In the genomic region with DNA sequence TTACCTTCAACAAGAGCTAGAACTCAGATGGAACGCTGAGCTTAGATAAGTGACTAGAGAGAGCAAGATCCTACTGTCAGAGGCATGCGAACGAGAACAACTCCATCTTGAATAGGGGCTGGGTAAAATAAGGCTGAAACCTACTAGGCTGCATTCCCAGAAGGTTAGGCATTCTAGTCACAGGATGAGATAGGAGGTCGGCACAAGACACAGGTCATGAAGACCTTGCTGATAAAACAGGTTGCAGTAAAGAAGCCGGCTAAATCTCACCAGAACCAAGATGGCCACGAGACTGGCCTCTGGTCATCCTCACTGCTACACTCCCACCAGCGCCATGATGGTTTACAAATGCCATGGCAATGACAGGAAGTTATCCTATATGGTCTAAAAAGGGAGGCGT, we compare ENCODE assay signal across 13 cellular contexts. TPM values are rescaled to one million over a fixed set of nuclear protein-coding genes. Genes with fewer than 3 reads are reported as not detected.
A peak's percentile ranks its signal among the peaks of the same experiment; 100 is the strongest.
DNase-seq lines count a peak whose midpoint lies in the region; ATAC-seq and TF ChIP-seq lines count a peak whose summit lies in the region.
"Had no signal": no experiment of that assay in that cellular context is flagged by ENCODE, and none has a peak within 500 bp of the region (broad histone marks: within the 10 kb centered on the region; RNA-seq: fewer than 3 reads in every experiment).

No MANE protein-coding gene starts in this region.

- H3K4me3 Mint-ChIP-seq in stimulated activated naive B cell treated with anti-CD40 and anti-IgM and Interleukin-4, amounts not matched to agents 10 μg/mL and 1 μg/mL and 100 μg/mL, for 72 hours: no peak overlapping the region
- H3K4me3 Mint-ChIP-seq: B cell; natural killer cell treated with Interleukin-12 subunit alpha and Interleukin-12 subunit beta and Interleukin-15 and Interleukin-18, amount 100 ng/mL, for 72 hours had no signal

- peaks cover 20% of the 10 kb centered on the region for H3K4me1 ChIP-seq in HUES48 (ENCODE audit: control insufficient read depth, insufficient read depth, low read length)
- peaks cover 25% of the 10 kb centered on the region for H3K4me1 ChIP-seq in mesodermal cell (ENCODE audit: control insufficient read depth, insufficient read depth, low read length, poor library complexity, severe bottlenecking)
- H3K4me1 ChIP-seq in spleen: no peaks in the 10 kb centered on the region

- TF ChIP-seq POLR2A in spleen (IDR thresholded peaks at IDR 0.05): no peak

- H3K9me3 ChIP-seq in HUES48 (ENCODE audit: control insufficient read depth, insufficient read depth, low read length): peaks cover 5% of the 10 kb centered on the region; the same call in 1 of the 2 replicates
- H3K9me3 ChIP-seq in mesodermal cell (ENCODE audit: control insufficient read depth, low read length): peaks cover 11% of the 10 kb centered on the region
- H3K9me3 ChIP-seq in spleen: peaks cover 0 to 6% (median 0%) of the 10 kb centered on the region in 8 donors

- H3K27ac ChIP-seq in HUES48 (ENCODE audit: low read depth, low read length): peak overlapping the region; percentile 98
- H3K27ac ChIP-seq in caudate nucleus (ENCODE audit: low read depth, low read length): peak overlapping the region; percentile 4
- peak overlapping the region; percentile 99 for H3K27ac ChIP-seq in mesodermal cell (ENCODE audit: low read depth, low read length, severe bottlenecking)
- H3K27ac ChIP-seq in spleen: peak overlapping the region in 7 of 8 donors; percentile 32 to 76 (median 69)

- no peak for TF ChIP-seq CTCF in spleen (IDR thresholded peaks at IDR 0.05 in 8 of 11, conservative IDR thresholded peaks at IDR 0.05 in 3 of 11)

- intact Hi-C loops in spleen (cut with DNase I; ENCODE audit: low total_unique reads): no loop called here

- H3K9ac ChIP-seq in HUES48 (ENCODE audit: low read depth, low read length): peak overlapping the region; percentile 59; the same call in 1 of the 2 replicates

- WGBS in mesodermal cell (ENCODE audit: insufficient coverage in 2 of 2), 2 experiments: 82 to 91% methylated on average over 5 to 8 of the region's 8 CpGs
- WGBS in spleen, 5 donors: 83 to 98% (median 91%) methylated on average over 8 of the region's 8 CpGs

- H3K27me3 ChIP-seq in HUES48 (ENCODE audit: control insufficient read depth, insufficient read depth, low read length): no peaks in the 10 kb centered on the region
- H3K27me3 ChIP-seq in spleen (replicated peaks in 1 of 7): no peaks in the 10 kb centered on the region

- H3K36me3 ChIP-seq in HUES48 (ENCODE audit: control insufficient read depth, insufficient read depth, low read length) (no peaks in the 10 kb centered on the region), mesodermal cell (ENCODE audit: control insufficient read depth, insufficient read depth, low read length) (no peaks in the 10 kb centered on the region), spleen (no peaks in the 10 kb centered on the region)

- H3K4me3 ChIP-seq in HUES48 (ENCODE audit: low read depth, low read length) (no peak overlapping the region), mesodermal cell (ENCODE audit: extremely low read depth, insufficient read depth, low read length, poor library complexity, severe bottlenecking) (no peak overlapping the region), spleen (no peak overlapping the region)

- peaks cover 16 to 20% of the 10 kb centered on the region in 2 donors for H3K27me3 Mint-ChIP-seq in stimulated activated naive B cell treated with anti-CD40 and anti-IgM and Interleukin-4, amounts not matched to agents 10 μg/mL and 1 μg/mL and 100 μg/mL, for 72 hours

- no peak overlapping the region for H3K27ac Mint-ChIP-seq in stimulated activated naive B cell treated with anti-CD40 and anti-IgM and Interleukin-4, amounts not matched to agents 10 μg/mL and 1 μg/mL and 100 μg/mL, for 72 hours
- H3K27ac Mint-ChIP-seq: B cell; natural killer cell treated with Interleukin-12 subunit alpha and Interleukin-12 subunit beta and Interleukin-15 and Interleukin-18, amount 100 ng/mL, for 72 hours had no signal

- DNase-seq in caudate nucleus (lab: John Stamatoyannopoulos, UW) (no peak), spleen (no peak), islet precursor cell (no peak), cerebellar cortex (ENCODE audit: low spot score) (no peak)
- no peak for DNase-seq in stimulated activated naive B cell treated with anti-CD40 and anti-IgM and Interleukin-4, amounts not matched to agents 10 μg/mL and 1 μg/mL and 100 μg/mL, for 72 hours
- DNase-seq: activated effector memory CD4-positive, alpha-beta T cell treated with Interleukin-2 at 50 U/mL for 16 hours; KG1; NCI-H1105 treated with DMSO at 0.1 percent for 48 hours had no signal

- peaks cover 4% of the 10 kb centered on the region in 2 donors for H3K4me1 Mint-ChIP-seq in stimulated activated naive B cell treated with anti-CD40 and anti-IgM and Interleukin-4, amounts not matched to agents 10 μg/mL and 1 μg/mL and 100 μg/mL, for 72 hours
- H3K4me1 Mint-ChIP-seq: B cell had no signal

- ATAC-seq in GM18858 (IDR thresholded peaks at IDR 0.05; ENCODE audit: unreplicated experiment): no peak
- ATAC-seq in stimulated activated naive B cell treated with anti-CD40 and anti-IgM and Interleukin-4, amounts not matched to agents 10 μg/mL and 1 μg/mL and 100 μg/mL, for 72 hours (replicated peaks): no peak
- ATAC-seq: natural killer cell treated with Interleukin-12 subunit alpha and Interleukin-12 subunit beta and Interleukin-15 and Interleukin-18, amount 100 ng/mL, for 72 hours had no signal

- H3K9me3 Mint-ChIP-seq in stimulated activated naive B cell treated with anti-CD40 and anti-IgM and Interleukin-4, amounts not matched to agents 10 μg/mL and 1 μg/mL and 100 μg/mL, for 72 hours: peaks cover 2 to 8% of the 10 kb centered on the region in 2 donors
- H3K9me3 Mint-ChIP-seq: natural killer cell treated with Interleukin-12 subunit alpha and Interleukin-12 subunit beta and Interleukin-15 and Interleukin-18, amount 100 ng/mL, for 72 hours had no signal

- H3K36me3 Mint-ChIP-seq in stimulated activated naive B cell treated with anti-CD40 and anti-IgM and Interleukin-4, amounts not matched to agents 10 μg/mL and 1 μg/mL and 100 μg/mL, for 72 hours: peaks cover 0 to 3% of the 10 kb centered on the region in 2 donors
- H3K36me3 Mint-ChIP-seq: natural killer cell treated with Interleukin-12 subunit alpha and Interleukin-12 subunit beta and Interleukin-15 and Interleukin-18, amount 100 ng/mL, for 72 hours had no signal

RNA-seq across cellular contexts. Expression of a gene that starts 59.6 kb away (rescaled TPM):
- polyA plus RNA-seq in mesodermal cell (2013, experiment 1 of 2): 46.7 TPM
- polyA plus RNA-seq in mesodermal cell (2013, experiment 2 of 2): 42.4 TPM
- total RNA-seq in spleen: 10 to 100 TPM; 31.5 to 77.7 (median 56.2) TPM
- 10 to 100 TPM in 2 of 3 donors, 1 to 10 TPM in 1; 4.5 to 17.1 (median 12.3) TPM for polyA plus RNA-seq in spleen

Comparison
In these comparisons a context has a peak if more than half of its experiments do, and no peak if none do; other contexts are left out.
1. H3K27ac ChIP-seq: peak in every context shown above with its lines; median percentile 99 in mesodermal cell; 98 in HUES48; 69 in spleen; 4 in caudate nucleus.